ENCODE assay signal across 18 cellular contexts in the genomic region with DNA sequence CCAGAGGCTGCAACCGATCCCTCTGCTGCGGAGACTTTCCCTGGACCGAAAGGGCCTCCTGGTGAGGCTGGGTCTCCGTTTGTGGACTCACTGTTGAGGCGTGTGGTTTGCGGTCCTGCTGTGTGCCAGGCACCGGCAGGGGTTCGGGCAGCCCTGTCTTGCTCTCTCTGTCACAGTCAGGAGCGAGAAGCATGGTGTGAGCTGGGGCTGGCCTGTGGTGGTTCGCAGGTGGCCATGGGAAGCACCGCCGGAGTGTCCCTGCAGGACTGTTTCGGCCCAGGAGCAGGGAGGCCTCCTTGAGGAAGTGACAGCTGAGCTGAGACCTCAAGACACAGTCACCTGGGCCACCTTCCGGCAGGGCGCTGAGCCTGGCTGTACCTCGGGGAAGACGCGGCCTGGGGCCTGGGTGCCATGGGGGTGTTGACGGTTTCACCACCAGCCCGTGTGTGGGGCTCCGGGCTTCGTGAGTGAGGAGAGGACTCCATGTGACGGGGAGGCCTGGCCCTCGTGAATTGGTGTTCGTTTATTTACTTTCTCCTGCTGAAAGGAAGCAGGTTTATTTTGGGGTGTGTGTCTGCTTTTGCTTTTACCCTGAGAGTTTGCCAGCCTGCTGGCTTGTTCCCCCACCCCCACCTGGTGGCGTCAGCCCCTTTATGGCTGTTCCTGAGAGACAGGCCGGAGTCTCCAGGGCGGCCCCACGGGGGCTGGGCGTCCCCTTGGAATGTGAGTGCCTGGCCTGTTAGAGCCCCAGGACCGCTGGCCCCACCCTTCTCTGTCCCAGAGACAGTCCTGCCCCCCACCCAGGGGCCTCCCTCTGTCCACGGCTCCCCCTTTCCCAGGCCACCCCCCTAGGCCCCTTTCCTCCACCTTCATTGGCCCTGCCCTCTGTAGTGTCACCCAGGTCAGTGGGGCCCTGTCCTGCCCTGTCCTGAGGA.
DNase-seq lines count a peak whose midpoint lies in the region; ATAC-seq and TF ChIP-seq lines count a peak whose summit lies in the region.
"Had no signal": no experiment of that assay in that cellular context is flagged by ENCODE, and none has a peak within 500 bp of the region (broad histone marks: within the 10 kb centered on the region; RNA-seq: fewer than 3 reads in every experiment).

No MANE protein-coding gene starts in this region.

- H3K27me3 ChIP-seq in BE2C, result no peaks in the 10 kb centered on the region
- no peaks in the 10 kb centered on the region for H3K27me3 ChIP-seq in cardiac muscle cell
- peaks cover 0 to 9% (median 0%) of the 10 kb centered on the region in 3 experiments for H3K27me3 ChIP-seq in neuronal stem cell (ENCODE audit: control insufficient read depth in 3 of 3, insufficient read depth in 3 of 3, low read depth in 1 of 3, low read length in 3 of 3)
- H3K27me3 ChIP-seq: heart right ventricle, SJSA1 had no signal

- POLR2A ChIA-PET in HEK293 (lab: Yijun Ruan, JAX) (no interaction called here), GM10248 (lab: Yijun Ruan, JAX) (no interaction called here)

- H2BK5ac ChIP-seq in neuronal stem cell (ENCODE audit: low read length), result no peak overlapping the region

- peak overlapping the region; percentile 75 for H3K23ac ChIP-seq in neuronal stem cell (ENCODE audit: low read depth, low read length, poor library complexity)

- H2AFZ ChIP-seq in neuronal stem cell (ENCODE audit: low read length), result no peak overlapping the region
- H2AFZ ChIP-seq: GM23248 had no signal

- ATAC-seq in HG02852 (IDR thresholded peaks at IDR 0.05; ENCODE audit: unreplicated experiment), result no peak
- ATAC-seq: naive thymus-derived CD8-positive, alpha-beta T cell had no signal

- peak overlapping the region; percentile 66 for H3K18ac ChIP-seq in neuronal stem cell (ENCODE audit: low read length)

- peak overlapping the region; percentile 11 for H2BK15ac ChIP-seq in neuronal stem cell (ENCODE audit: low read length)

- peak overlapping the region; percentile 85 for H3K4ac ChIP-seq in neuronal stem cell (ENCODE audit: low read length)

- CTCF ChIA-PET in HEK293 (lab: Yijun Ruan, JAX), result no interaction called here
- CTCF ChIA-PET in GM10248 (lab: Yijun Ruan, JAX), result no interaction called here

- H4K8ac ChIP-seq in neuronal stem cell (ENCODE audit: low read depth, low read length), result no peak overlapping the region

- no peak overlapping the region for H3K14ac ChIP-seq in neuronal stem cell (ENCODE audit: low read length)

- H3K4me3 ChIP-seq in BE2C (ENCODE audit: low read depth, low read length) (no peak overlapping the region), HEK293 (ENCODE audit: low read depth, low read length) (no peak overlapping the region), cardiac muscle cell (no peak overlapping the region), neuronal stem cell (ENCODE audit: low read length in 2 of 2) (no peak overlapping the region)
- H3K4me3 ChIP-seq: GM23248, heart right ventricle, SJSA1 had no signal

- no peaks in the 10 kb centered on the region for H3K36me3 ChIP-seq in BE2C
- no peaks in the 10 kb centered on the region for H3K36me3 ChIP-seq in HEK293 (ENCODE audit: control insufficient read depth in 2 of 2, insufficient read depth in 1 of 2, low read length in 2 of 2)
- no peaks in the 10 kb centered on the region for H3K36me3 ChIP-seq in cardiac muscle cell
- no peaks in the 10 kb centered on the region for H3K36me3 ChIP-seq in neuronal stem cell (replicated peaks in 1 of 2; ENCODE audit: control insufficient read depth in 2 of 2, insufficient read depth in 2 of 2, low read length in 2 of 2)
- H3K36me3 ChIP-seq: SJSA1 had no signal

- TF ChIP-seq CTCF in BE2C (IDR thresholded peaks at IDR 0.05; ENCODE audit: low read depth, low read length) (no peak), HEK293 (tag by site-specific recombination; IDR thresholded peaks at IDR 0.05) (no peak), cardiac muscle cell (IDR thresholded peaks at IDR 0.05; ENCODE audit: low read depth, low read length) (no peak), GM10248 (IDR thresholded peaks at IDR 0.05; ENCODE audit: control extremely low read depth, extremely low read depth, low read depth, missing control alignments) (no peak)

- H3K4me1 ChIP-seq in BE2C (no peaks in the 10 kb centered on the region), HEK293 (ENCODE audit: control insufficient read depth, insufficient read depth, low read length) (no peaks in the 10 kb centered on the region), cardiac muscle cell (ENCODE audit: low read depth) (peaks cover 13% of the 10 kb centered on the region), neuronal stem cell (ENCODE audit: control insufficient read depth in 2 of 2, insufficient read depth in 1 of 2, low read depth in 1 of 2, low read length in 2 of 2) (peaks cover 0 to 9% of the 10 kb centered on the region in 2 donors)

- peak overlapping the region; percentile 67 for H2BK120ac ChIP-seq in neuronal stem cell (ENCODE audit: low read depth, low read length)

- peak overlapping the region; percentile 38 for H4K91ac ChIP-seq in neuronal stem cell (ENCODE audit: low read depth, low read length, poor library complexity)

- H2BK12ac ChIP-seq in neuronal stem cell (ENCODE audit: low read length), result peak overlapping the region; percentile 82

- no peak overlapping the region for H3K27ac ChIP-seq in HEK293 (ENCODE audit: extremely low read depth, low read depth, low read length)
- H3K27ac ChIP-seq in cardiac muscle cell, result peak overlapping the region; percentile 60
- no peak overlapping the region for H3K27ac ChIP-seq in neuronal stem cell (replicated peaks; ENCODE audit: low read length)
- H3K27ac ChIP-seq: epithelial cell of prostate, GM23248, heart right ventricle, SJSA1 had no signal

- no CpG with 5 or more reads among the region's 32 CpGs for WGBS in neuronal stem cell (ENCODE audit: extremely low coverage in 2 of 2, insufficient read length in 2 of 2, insufficient replicate concordance in 1 of 2), 2 donors

- peak overlapping the region; percentile 75 for H3K9ac ChIP-seq in neuronal stem cell (ENCODE audit: low read depth, low read length, poor library complexity)
- H3K9ac ChIP-seq: GM23248 had no signal

- H3K79me1 ChIP-seq in neuronal stem cell (ENCODE audit: low read depth, low read length), result peaks cover 2% of the 10 kb centered on the region

- H3K4me2 ChIP-seq in neuronal stem cell (ENCODE audit: insufficient read depth, low read length, poor library complexity, severe bottlenecking), result no peak overlapping the region

- peak; percentile 0 for DNase-seq in BE2C
- DNase-seq in cardiac muscle cell (ENCODE audit: low read depth in 1 of 2, low spot score in 1 of 2), result peak in 1 of 2 donors; percentile 35
- no peak for DNase-seq in neuronal stem cell (ENCODE audit: low spot score)
- no peak for DNase-seq in OCI-M2 (lab: John Stamatoyannopoulos, UW; ENCODE audit: unreplicated experiment)
- DNase-seq in GM10248 (ENCODE audit: extremely low spot score), result no peak
- no peak for DNase-seq in AML-193 (lab: John Stamatoyannopoulos, UW)
- DNase-seq: activated CD8-positive, alpha-beta memory T cell treated with anti-CD3 and anti-CD28 coated beads for 24 hours; activated naive CD8-positive, alpha-beta T cell treated with anti-CD3 and anti-CD28 coated beads for 36 hours; DMS153; GM23248; MV-4-11; NK-92 treated with Interleukin-12 subunit alpha and Interleukin-12 subunit beta, amount 100 ng/mL, for 24 hours had no signal

- peak overlapping the region; percentile 64 for H2AK5ac ChIP-seq in neuronal stem cell (ENCODE audit: low read depth, low read length)

- H3K9me3 ChIP-seq in BE2C, result no peaks in the 10 kb centered on the region
- no peaks in the 10 kb centered on the region for H3K9me3 ChIP-seq in HEK293 (ENCODE audit: control insufficient read depth, insufficient read depth, low read depth, low read length)
- no peaks in the 10 kb centered on the region for H3K9me3 ChIP-seq in cardiac muscle cell (ENCODE audit: low read depth)
- no peaks in the 10 kb centered on the region for H3K9me3 ChIP-seq in neuronal stem cell (replicated peaks in 1 of 2; ENCODE audit: control insufficient read depth in 2 of 2, insufficient read depth in 1 of 2, low read depth in 1 of 2, low read length in 2 of 2)
- H3K9me3 ChIP-seq: heart right ventricle had no signal

TF ChIP-seq in HEK293, 187 proteins besides CTCF, POLR2A, EP300 and RAD21:
- TF ChIP-seq KLF1 (tag by site-specific recombination; IDR thresholded peaks at IDR 0.05) (no peak), GLIS1 (tag by site-specific recombination; IDR thresholded peaks at IDR 0.05) (no peak), ZIC2 (tag by site-specific recombination; IDR thresholded peaks at IDR 0.05) (peak; percentile 98)
